ENCODE assay signal across 1 cellular context in the genomic region with DNA sequence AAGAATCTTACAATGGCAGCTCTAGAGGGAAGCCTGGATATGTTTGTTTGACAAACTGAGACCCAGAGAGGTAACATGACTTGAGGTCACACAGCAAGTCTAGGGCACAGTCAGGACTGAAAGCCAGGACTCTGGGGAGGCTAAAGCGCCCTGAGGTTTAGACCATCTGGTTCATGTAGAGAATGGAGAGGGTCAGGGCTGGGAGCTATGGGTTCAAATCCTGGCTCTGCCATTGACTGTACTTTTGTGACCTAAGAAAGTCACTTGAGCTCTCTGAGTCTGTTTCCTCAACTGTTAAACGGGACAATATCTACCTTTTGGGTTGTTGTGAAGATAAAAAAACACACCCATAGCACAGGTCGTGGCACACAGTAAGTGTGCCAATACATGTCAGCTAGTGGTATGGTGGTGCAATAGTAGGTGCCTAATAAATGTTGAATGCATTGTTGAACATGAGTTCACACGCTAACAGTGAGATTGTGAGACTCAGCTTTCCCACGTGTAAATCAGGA.
TF ChIP-seq lines count a peak whose summit lies in the region.

No MANE protein-coding gene starts in this region.

TF ChIP-seq in HepG2, 621 proteins besides CTCF, POLR2A, EP300 and RAD21 (continued from another document and continues in another):
- TF ChIP-seq ZNF713 (CRISPR knock-in tag; IDR thresholded peaks at IDR 0.05) (peak; percentile 56; the same call in 1 of the 2 replicates), ZNF781 (CRISPR knock-in tag; IDR thresholded peaks at IDR 0.05; ENCODE audit: borderline replicate concordance, not compliant biosample characterization) (peak; percentile 87), KLF16 (CRISPR knock-in tag; IDR thresholded peaks at IDR 0.05) (no peak; a peak in 1 of 4 replicates), ZNF549 (CRISPR knock-in tag; IDR thresholded peaks at IDR 0.05) (no peak), TEAD3 (CRISPR knock-in tag; optimal IDR thresholded peaks at IDR 0.05; ENCODE audit: borderline replicate concordance) (no peak), ZNF264 (CRISPR knock-in tag; IDR thresholded peaks at IDR 0.05) (peak; percentile 20; the same call in 1 of the 2 replicates), NCOA1 (CRISPR knock-in tag; IDR thresholded peaks at IDR 0.05) (0 out of 2 replicates have a peak, but pooled peaks have one; percentile 25), SNAI1 (CRISPR knock-in tag; IDR thresholded peaks at IDR 0.05; ENCODE audit: borderline replicate concordance) (no peak), ZZZ3 (CRISPR knock-in tag; IDR thresholded peaks at IDR 0.05; ENCODE audit: borderline replicate concordance) (no peak), ZNF224 (CRISPR knock-in tag; IDR thresholded peaks at IDR 0.05) (0 out of 2 replicates have a peak, but pooled peaks have one; percentile 11), KLF12 (CRISPR knock-in tag; IDR thresholded peaks at IDR 0.05; ENCODE audit: borderline replicate concordance) (no peak), ZFP82 (CRISPR knock-in tag; IDR thresholded peaks at IDR 0.05; ENCODE audit: borderline replicate concordance) (no peak; the same call in 1 of the 2 replicates), ZNF3 (CRISPR knock-in tag; IDR thresholded peaks at IDR 0.05) (no peak; the same call in 1 of the 2 replicates), KDM1A (CRISPR knock-in tag; IDR thresholded peaks at IDR 0.05) (0 out of 2 replicates have a peak, but pooled peaks have one; percentile 10), ZNF552 (CRISPR knock-in tag; IDR thresholded peaks at IDR 0.05; ENCODE audit: borderline replicate concordance) (0 out of 2 replicates have a peak, but pooled peaks have one; percentile 20), ISL2 (CRISPR knock-in tag; IDR thresholded peaks at IDR 0.05) (no peak), IKZF1 (IDR thresholded peaks at IDR 0.05) (no peak), PHF20 (CRISPR knock-in tag; IDR thresholded peaks at IDR 0.05) (no peak), SATB2 (CRISPR knock-in tag; IDR thresholded peaks at IDR 0.05) (no peak), NAIF1 (CRISPR knock-in tag; IDR thresholded peaks at IDR 0.05; ENCODE audit: borderline replicate concordance) (no peak), IRF2 (CRISPR knock-in tag; IDR thresholded peaks at IDR 0.05) (no peak), ZKSCAN1 (IDR thresholded peaks at IDR 0.05; ENCODE audit: low read length) (0 out of 2 replicates have a peak, but pooled peaks have one; percentile 12), ZNF577 (CRISPR knock-in tag; IDR thresholded peaks at IDR 0.05; ENCODE audit: borderline replicate concordance, low read depth) (no peak), ZNF562 (CRISPR knock-in tag; IDR thresholded peaks at IDR 0.05; ENCODE audit: borderline replicate concordance) (no peak), SIN3A (IDR thresholded peaks at IDR 0.05; ENCODE audit: borderline replicate concordance, low read depth, low read length) (no peak), TCF7L2 (IDR thresholded peaks at IDR 0.05; ENCODE audit: low read depth, low read length) (no peak), IRX3 (CRISPR knock-in tag; IDR thresholded peaks at IDR 0.05; ENCODE audit: borderline replicate concordance, low read depth) (no peak), HMGA1 (CRISPR knock-in tag; conservative IDR thresholded peaks at IDR 0.05) (no peak; the same call in 1 of the 2 replicates), MIER2 (CRISPR knock-in tag; IDR thresholded peaks at IDR 0.05) (no peak), TCF7 (IDR thresholded peaks at IDR 0.05; ENCODE audit: low read depth) (no peak), WIZ (CRISPR knock-in tag; IDR thresholded peaks at IDR 0.05) (no peak), ZNF362 (CRISPR knock-in tag; IDR thresholded peaks at IDR 0.05; ENCODE audit: borderline replicate concordance) (0 out of 2 replicates have a peak, but pooled peaks have one; percentile 5), ISX (CRISPR knock-in tag; conservative IDR thresholded peaks at IDR 0.05) (0 out of 2 replicates have a peak, but pooled peaks have one; percentile 8)
- TF ChIP-seq, protein P1, sequence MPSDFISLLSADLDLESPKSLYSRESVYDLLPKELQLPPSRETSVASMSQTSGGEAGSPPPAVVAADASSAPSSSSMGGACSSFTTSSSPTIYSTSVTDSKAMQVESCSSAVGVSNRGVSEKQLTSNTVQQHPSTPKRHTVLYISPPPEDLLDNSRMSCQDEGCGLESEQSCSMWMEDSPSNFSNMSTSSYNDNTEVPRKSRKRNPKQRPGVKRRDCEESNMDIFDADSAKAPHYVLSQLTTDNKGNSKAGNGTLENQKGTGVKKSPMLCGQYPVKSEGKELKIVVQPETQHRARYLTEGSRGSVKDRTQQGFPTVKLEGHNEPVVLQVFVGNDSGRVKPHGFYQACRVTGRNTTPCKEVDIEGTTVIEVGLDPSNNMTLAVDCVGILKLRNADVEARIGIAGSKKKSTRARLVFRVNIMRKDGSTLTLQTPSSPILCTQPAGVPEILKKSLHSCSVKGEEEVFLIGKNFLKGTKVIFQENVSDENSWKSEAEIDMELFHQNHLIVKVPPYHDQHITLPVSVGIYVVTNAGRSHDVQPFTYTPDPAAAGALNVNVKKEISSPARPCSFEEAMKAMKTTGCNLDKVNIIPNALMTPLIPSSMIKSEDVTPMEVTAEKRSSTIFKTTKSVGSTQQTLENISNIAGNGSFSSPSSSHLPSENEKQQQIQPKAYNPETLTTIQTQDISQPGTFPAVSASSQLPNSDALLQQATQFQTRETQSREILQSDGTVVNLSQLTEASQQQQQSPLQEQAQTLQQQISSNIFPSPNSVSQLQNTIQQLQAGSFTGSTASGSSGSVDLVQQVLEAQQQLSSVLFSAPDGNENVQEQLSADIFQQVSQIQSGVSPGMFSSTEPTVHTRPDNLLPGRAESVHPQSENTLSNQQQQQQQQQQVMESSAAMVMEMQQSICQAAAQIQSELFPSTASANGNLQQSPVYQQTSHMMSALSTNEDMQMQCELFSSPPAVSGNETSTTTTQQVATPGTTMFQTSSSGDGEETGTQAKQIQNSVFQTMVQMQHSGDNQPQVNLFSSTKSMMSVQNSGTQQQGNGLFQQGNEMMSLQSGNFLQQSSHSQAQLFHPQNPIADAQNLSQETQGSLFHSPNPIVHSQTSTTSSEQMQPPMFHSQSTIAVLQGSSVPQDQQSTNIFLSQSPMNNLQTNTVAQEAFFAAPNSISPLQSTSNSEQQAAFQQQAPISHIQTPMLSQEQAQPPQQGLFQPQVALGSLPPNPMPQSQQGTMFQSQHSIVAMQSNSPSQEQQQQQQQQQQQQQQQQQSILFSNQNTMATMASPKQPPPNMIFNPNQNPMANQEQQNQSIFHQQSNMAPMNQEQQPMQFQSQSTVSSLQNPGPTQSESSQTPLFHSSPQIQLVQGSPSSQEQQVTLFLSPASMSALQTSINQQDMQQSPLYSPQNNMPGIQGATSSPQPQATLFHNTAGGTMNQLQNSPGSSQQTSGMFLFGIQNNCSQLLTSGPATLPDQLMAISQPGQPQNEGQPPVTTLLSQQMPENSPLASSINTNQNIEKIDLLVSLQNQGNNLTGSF (CRISPR knock-in tag; IDR thresholded peaks at IDR 0.05): no peak
- TF ChIP-seq, protein P2, sequence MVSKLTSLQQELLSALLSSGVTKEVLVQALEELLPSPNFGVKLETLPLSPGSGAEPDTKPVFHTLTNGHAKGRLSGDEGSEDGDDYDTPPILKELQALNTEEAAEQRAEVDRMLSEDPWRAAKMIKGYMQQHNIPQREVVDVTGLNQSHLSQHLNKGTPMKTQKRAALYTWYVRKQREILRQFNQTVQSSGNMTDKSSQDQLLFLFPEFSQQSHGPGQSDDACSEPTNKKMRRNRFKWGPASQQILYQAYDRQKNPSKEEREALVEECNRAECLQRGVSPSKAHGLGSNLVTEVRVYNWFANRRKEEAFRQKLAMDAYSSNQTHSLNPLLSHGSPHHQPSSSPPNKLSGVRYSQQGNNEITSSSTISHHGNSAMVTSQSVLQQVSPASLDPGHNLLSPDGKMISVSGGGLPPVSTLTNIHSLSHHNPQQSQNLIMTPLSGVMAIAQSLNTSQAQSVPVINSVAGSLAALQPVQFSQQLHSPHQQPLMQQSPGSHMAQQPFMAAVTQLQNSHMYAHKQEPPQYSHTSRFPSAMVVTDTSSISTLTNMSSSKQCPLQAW (CRISPR knock-in tag; IDR thresholded peaks at IDR 0.05): no peak
- TF ChIP-seq, protein P3, sequence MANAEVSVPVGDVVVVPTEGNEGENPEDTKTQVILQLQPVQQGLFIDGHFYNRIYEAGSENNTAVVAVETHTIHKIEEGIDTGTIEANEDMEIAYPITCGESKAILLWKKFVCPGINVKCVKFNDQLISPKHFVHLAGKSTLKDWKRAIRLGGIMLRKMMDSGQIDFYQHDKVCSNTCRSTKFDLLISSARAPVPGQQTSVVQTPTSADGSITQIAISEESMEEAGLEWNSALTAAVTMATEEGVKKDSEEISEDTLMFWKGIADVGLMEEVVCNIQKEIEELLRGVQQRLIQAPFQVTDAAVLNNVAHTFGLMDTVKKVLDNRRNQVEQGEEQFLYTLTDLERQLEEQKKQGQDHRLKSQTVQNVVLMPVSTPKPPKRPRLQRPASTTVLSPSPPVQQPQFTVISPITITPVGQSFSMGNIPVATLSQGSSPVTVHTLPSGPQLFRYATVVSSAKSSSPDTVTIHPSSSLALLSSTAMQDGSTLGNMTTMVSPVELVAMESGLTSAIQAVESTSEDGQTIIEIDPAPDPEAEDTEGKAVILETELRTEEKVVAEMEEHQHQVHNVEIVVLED (CRISPR knock-in tag; IDR thresholded peaks at IDR 0.05; ENCODE audit: borderline replicate concordance): no peak; the same call in 1 of the 2 replicates
- TF ChIP-seq, protein P4, sequence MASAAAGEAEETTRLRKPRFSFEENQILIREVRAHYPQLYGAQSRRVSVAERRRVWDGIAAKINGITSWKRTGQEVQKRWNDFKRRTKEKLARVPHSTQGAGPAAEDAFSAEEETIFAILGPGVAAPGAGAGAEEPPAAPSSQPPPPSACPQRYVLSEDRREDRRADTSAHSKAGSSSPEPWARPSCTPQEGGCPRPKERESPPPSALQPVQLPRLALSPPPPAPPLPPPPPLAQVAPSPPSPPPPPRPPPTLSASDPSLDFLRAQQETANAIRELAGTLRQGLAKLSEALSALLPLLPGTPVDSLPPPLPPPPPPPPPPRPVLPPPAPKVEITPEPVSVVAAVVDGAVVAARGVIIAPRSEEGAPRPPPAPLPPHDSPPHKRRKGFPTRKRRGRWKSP (CRISPR knock-in tag; IDR thresholded peaks at IDR 0.05): no peak; the same call in 1 of the 2 replicates
- TF ChIP-seq, protein P5, sequence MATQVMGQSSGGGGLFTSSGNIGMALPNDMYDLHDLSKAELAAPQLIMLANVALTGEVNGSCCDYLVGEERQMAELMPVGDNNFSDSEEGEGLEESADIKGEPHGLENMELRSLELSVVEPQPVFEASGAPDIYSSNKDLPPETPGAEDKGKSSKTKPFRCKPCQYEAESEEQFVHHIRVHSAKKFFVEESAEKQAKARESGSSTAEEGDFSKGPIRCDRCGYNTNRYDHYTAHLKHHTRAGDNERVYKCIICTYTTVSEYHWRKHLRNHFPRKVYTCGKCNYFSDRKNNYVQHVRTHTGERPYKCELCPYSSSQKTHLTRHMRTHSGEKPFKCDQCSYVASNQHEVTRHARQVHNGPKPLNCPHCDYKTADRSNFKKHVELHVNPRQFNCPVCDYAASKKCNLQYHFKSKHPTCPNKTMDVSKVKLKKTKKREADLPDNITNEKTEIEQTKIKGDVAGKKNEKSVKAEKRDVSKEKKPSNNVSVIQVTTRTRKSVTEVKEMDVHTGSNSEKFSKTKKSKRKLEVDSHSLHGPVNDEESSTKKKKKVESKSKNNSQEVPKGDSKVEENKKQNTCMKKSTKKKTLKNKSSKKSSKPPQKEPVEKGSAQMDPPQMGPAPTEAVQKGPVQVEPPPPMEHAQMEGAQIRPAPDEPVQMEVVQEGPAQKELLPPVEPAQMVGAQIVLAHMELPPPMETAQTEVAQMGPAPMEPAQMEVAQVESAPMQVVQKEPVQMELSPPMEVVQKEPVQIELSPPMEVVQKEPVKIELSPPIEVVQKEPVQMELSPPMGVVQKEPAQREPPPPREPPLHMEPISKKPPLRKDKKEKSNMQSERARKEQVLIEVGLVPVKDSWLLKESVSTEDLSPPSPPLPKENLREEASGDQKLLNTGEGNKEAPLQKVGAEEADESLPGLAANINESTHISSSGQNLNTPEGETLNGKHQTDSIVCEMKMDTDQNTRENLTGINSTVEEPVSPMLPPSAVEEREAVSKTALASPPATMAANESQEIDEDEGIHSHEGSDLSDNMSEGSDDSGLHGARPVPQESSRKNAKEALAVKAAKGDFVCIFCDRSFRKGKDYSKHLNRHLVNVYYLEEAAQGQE (IDR thresholded peaks at IDR 0.05; ENCODE audit: borderline replicate concordance in 1 of 2, low read depth in 1 of 2, low read length in 2 of 2): no peak
- TF ChIP-seq, protein P6, sequence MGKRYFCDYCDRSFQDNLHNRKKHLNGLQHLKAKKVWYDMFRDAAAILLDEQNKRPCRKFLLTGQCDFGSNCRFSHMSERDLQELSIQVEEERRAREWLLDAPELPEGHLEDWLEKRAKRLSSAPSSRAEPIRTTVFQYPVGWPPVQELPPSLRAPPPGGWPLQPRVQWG (CRISPR knock-in tag; IDR thresholded peaks at IDR 0.05; ENCODE audit: borderline replicate concordance, low read depth): no peak
- TF ChIP-seq, protein P7, sequence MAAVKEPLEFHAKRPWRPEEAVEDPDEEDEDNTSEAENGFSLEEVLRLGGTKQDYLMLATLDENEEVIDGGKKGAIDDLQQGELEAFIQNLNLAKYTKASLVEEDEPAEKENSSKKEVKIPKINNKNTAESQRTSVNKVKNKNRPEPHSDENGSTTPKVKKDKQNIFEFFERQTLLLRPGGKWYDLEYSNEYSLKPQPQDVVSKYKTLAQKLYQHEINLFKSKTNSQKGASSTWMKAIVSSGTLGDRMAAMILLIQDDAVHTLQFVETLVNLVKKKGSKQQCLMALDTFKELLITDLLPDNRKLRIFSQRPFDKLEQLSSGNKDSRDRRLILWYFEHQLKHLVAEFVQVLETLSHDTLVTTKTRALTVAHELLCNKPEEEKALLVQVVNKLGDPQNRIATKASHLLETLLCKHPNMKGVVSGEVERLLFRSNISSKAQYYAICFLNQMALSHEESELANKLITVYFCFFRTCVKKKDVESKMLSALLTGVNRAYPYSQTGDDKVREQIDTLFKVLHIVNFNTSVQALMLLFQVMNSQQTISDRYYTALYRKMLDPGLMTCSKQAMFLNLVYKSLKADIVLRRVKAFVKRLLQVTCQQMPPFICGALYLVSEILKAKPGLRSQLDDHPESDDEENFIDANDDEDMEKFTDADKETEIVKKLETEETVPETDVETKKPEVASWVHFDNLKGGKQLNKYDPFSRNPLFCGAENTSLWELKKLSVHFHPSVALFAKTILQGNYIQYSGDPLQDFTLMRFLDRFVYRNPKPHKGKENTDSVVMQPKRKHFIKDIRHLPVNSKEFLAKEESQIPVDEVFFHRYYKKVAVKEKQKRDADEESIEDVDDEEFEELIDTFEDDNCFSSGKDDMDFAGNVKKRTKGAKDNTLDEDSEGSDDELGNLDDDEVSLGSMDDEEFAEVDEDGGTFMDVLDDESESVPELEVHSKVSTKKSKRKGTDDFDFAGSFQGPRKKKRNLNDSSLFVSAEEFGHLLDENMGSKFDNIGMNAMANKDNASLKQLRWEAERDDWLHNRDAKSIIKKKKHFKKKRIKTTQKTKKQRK (IDR thresholded peaks at IDR 0.05; ENCODE audit: low read length): no peak
